ENCODE assay signal across 8 cellular contexts in the genomic region with DNA sequence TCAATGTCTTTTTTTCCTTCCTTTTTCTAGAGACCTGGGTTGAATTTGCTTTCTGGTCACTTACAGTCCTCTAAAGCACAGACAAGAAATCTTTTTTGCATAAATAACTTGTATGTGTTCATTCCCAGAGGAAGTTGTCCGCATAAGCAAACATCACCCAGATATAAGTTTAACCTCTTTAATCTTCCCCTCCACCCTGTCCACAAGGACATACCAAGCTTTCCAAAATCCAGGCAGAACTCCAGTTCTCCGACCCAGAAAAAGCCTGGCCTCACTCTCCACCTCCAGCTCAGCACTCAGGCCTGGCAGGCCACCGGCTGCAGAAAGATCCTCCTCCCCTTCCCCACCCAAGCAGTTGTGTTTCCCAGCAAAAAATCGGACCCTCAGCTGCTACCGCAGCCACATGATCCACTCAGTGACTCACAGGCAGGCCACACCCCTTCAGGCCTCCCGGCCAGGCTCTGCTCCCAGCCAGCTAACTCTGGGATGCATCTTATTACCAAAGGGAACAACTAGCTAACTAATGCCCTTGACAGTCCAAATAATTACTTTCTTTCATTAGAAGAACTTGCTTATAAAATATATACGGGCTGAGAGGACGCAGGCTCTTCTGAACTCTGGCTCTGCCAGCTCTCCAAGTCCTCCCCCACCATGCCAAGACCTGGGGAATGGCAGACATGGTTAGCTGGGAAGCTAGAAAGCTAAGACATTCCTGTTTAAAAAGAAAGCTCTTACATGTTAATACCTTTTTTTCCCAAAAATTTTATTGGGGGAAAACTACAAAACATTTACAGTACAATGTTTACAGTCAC. TPM values are rescaled to one million over a fixed set of nuclear protein-coding genes. Genes with fewer than 3 reads are reported as not detected.
DNase-seq lines count a peak whose midpoint lies in the region; ATAC-seq and TF ChIP-seq lines count a peak whose summit lies in the region.

No MANE protein-coding gene starts in this region.

- peak overlapping the region; percentile 68 for H3K9ac ChIP-seq in NT2/D1 (ENCODE audit: insufficient read length, low read depth)

- H3K4me3 ChIP-seq in AG04449 (ENCODE audit: low read depth, low read length), result peak overlapping the region; percentile 86
- H3K4me3 ChIP-seq in NT2/D1 (ENCODE audit: insufficient read length, low read depth), result peak overlapping the region; percentile 53
- H3K4me3 ChIP-seq in epithelial cell of proximal tubule (ENCODE audit: low read depth, low read length), result peak overlapping the region; percentile 66

- no peaks in the 10 kb centered on the region for H3K9me3 Mint-ChIP-seq in activated T-cell treated with anti-CD3 and anti-CD28 coated beads, Interleukin-2, amount 50 U/mL, for 4 hours
- no peaks in the 10 kb centered on the region for H3K9me3 Mint-ChIP-seq in stimulated activated naive B cell treated with anti-CD40 and anti-IgM and Interleukin-4, amounts not matched to agents 10 μg/mL and 1 μg/mL and 100 μg/mL, for 72 hours

- H3K4me1 Mint-ChIP-seq in activated T-cell treated with anti-CD3 and anti-CD28 coated beads, Interleukin-2, amount 50 U/mL, for 4 hours (ENCODE audit: low read depth), result peaks cover 57% of the 10 kb centered on the region
- H3K4me1 Mint-ChIP-seq in stimulated activated naive B cell treated with anti-CD40 and anti-IgM and Interleukin-4, amounts not matched to agents 10 μg/mL and 1 μg/mL and 100 μg/mL, for 72 hours, result peaks cover 40 to 81% of the 10 kb centered on the region in 2 donors

- H3K27ac Mint-ChIP-seq in stimulated activated naive B cell treated with anti-CD40 and anti-IgM and Interleukin-4, amounts not matched to agents 10 μg/mL and 1 μg/mL and 100 μg/mL, for 72 hours, result peak overlapping the region; percentile 98

- no peaks in the 10 kb centered on the region for H3K4me1 ChIP-seq in NT2/D1 (ENCODE audit: insufficient read depth, insufficient read length)

- no peak for TF ChIP-seq CTCF in AG04449 (IDR thresholded peaks at IDR 0.05; ENCODE audit: insufficient read depth, low read length, missing control alignments)
- TF ChIP-seq CTCF in epithelial cell of proximal tubule (conservative IDR thresholded peaks at IDR 0.05; ENCODE audit: low read depth, low read length), result no peak

- ATAC-seq in activated T-cell treated with anti-CD3 and anti-CD28 coated beads, Interleukin-2, amount 50 U/mL, for 4 hours, result no peak
- no peak for ATAC-seq in stimulated activated naive B cell treated with anti-CD40 and anti-IgM and Interleukin-4, amounts not matched to agents 10 μg/mL and 1 μg/mL and 100 μg/mL, for 72 hours (replicated peaks)
- no peak for ATAC-seq in HG02884 (IDR thresholded peaks at IDR 0.05; ENCODE audit: unreplicated experiment)

- DNase-seq in AG04449 (ENCODE audit: low read depth, low spot score) (peak; percentile 73), H4 (ENCODE audit: low spot score) (peak; percentile 94), NT2/D1 (ENCODE audit: low read depth, low spot score) (peak; percentile 90), epithelial cell of proximal tubule (ENCODE audit: low read depth) (no peak), midbrain (lab: John Stamatoyannopoulos, UW) (peak; percentile 90)
- DNase-seq in activated T-cell treated with anti-CD3 and anti-CD28 coated beads, Interleukin-2, amount 50 U/mL, for 4 hours, result peak; percentile 36
- DNase-seq in stimulated activated naive B cell treated with anti-CD40 and anti-IgM and Interleukin-4, amounts not matched to agents 10 μg/mL and 1 μg/mL and 100 μg/mL, for 72 hours, result no peak

- no peaks in the 10 kb centered on the region for H3K27me3 Mint-ChIP-seq in activated T-cell treated with anti-CD3 and anti-CD28 coated beads, Interleukin-2, amount 50 U/mL, for 4 hours (ENCODE audit: low read depth)
- peaks cover 0 to 4% of the 10 kb centered on the region in 2 donors for H3K27me3 Mint-ChIP-seq in stimulated activated naive B cell treated with anti-CD40 and anti-IgM and Interleukin-4, amounts not matched to agents 10 μg/mL and 1 μg/mL and 100 μg/mL, for 72 hours

- peaks cover 34% of the 10 kb centered on the region for H3K36me3 ChIP-seq in NT2/D1 (ENCODE audit: insufficient read depth, insufficient read length, low read length)

- no peaks in the 10 kb centered on the region for H3K27me3 ChIP-seq in NT2/D1 (ENCODE audit: insufficient read depth, insufficient read length)

- H3K36me3 Mint-ChIP-seq in activated T-cell treated with anti-CD3 and anti-CD28 coated beads, Interleukin-2, amount 50 U/mL, for 4 hours (ENCODE audit: insufficient read depth), result peaks cover 11% of the 10 kb centered on the region
- H3K36me3 Mint-ChIP-seq in stimulated activated naive B cell treated with anti-CD40 and anti-IgM and Interleukin-4, amounts not matched to agents 10 μg/mL and 1 μg/mL and 100 μg/mL, for 72 hours, result peaks cover 16 to 26% of the 10 kb centered on the region in 2 donors

- CTCF ChIA-PET in AG04449 (lab: Yijun Ruan, JAX), result interaction anchor here (0.7 to 15.0 kb wide), 18 partner anchors 7 to 411 kb away, joined by 3 to 293 read pairs (median 4); no protein-coding TSS in a partner anchor

- H3K9me3 ChIP-seq in NT2/D1 (ENCODE audit: insufficient read depth, low read length), result no peaks in the 10 kb centered on the region

- POLR2A ChIA-PET in AG04449 (lab: Yijun Ruan, JAX), result interaction anchor here (0.7 to 2.6 kb wide), 15 partner anchors 135 to 318 kb away, joined by 3 to 16 read pairs (median 4); no protein-coding TSS in a partner anchor

- H3K4me3 Mint-ChIP-seq in activated T-cell treated with anti-CD3 and anti-CD28 coated beads, Interleukin-2, amount 50 U/mL, for 4 hours, result peak overlapping the region; percentile 91
- H3K4me3 Mint-ChIP-seq in stimulated activated naive B cell treated with anti-CD40 and anti-IgM and Interleukin-4, amounts not matched to agents 10 μg/mL and 1 μg/mL and 100 μg/mL, for 72 hours, result peak overlapping the region; percentile 86 to 96

RNA-seq across cellular contexts. Expression of gene ZFP36L2, which starts 4.5 kb away (rescaled TPM):
- 1.2 and 2.1 TPM in 2 replicates for total RNA-seq in H4 (2014; rRNA removed; shearing (Covaris generic))
- 10 to 100 TPM; 67.7 to 81.4 (median 75.5) TPM for total RNA-seq in activated T-cell treated with anti-CD3 and anti-CD28 coated beads, Interleukin-2, amount 50 U/mL, for 4 hours
- total RNA-seq in epithelial cell of proximal tubule, result 8.2 and 10.5 TPM in 2 replicates

Comparison
In these comparisons a context has a peak if more than half of its experiments do, and no peak if none do; other contexts are left out.
1. DNase-seq: peak in AG04449 (single experiment), H4 (single experiment), NT2/D1 (single experiment), activated T-cell treated with anti-CD3 and anti-CD28 coated beads, Interleukin-2, amount 50 U/mL, for 4 hours (single experiment) and midbrain (single experiment); none in epithelial cell of proximal tubule (single experiment) and stimulated activated naive B cell treated with anti-CD40 and anti-IgM and Interleukin-4, amounts not matched to agents 10 μg/mL and 1 μg/mL and 100 μg/mL, for 72 hours (single experiment).
2. Peak in every context shown above with its lines, with median percentiles within 50 percentile points of each other: H3K4me3 ChIP-seq.